1 cellular context compared by ENCODE assay signal in the genomic region with DNA sequence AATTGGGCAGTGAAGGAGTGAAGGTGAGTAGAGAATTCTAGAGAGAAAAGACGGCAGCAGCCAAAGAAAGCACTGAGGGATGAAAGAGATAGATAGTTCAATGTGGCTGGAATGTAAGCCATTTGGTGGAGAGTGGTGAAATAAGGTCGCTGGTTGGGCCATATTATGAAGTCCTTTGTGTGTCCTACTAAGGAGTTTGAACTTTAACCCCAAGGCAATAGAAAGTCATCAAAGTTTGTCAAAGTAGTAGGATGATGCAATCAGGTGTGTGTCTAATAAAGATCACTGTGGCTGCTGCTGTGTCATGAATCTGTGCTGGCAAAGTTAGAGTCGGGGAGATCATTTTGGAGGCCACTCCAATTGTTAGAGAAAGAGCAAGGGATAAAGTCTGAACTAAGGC.
TF ChIP-seq lines count a peak whose summit lies in the region.

No MANE protein-coding gene starts in this region.

TF ChIP-seq in HepG2, 621 proteins besides CTCF, POLR2A, EP300 and RAD21 (continued from another document and continues in another):
- TF ChIP-seq, protein P1, sequence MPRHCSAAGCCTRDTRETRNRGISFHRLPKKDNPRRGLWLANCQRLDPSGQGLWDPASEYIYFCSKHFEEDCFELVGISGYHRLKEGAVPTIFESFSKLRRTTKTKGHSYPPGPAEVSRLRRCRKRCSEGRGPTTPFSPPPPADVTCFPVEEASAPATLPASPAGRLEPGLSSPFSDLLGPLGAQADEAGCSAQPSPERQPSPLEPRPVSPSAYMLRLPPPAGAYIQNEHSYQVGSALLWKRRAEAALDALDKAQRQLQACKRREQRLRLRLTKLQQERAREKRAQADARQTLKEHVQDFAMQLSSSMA (CRISPR knock-in tag; IDR thresholded peaks at IDR 0.05): no peak
- TF ChIP-seq CREM (IDR thresholded peaks at IDR 0.05) (peak; percentile 70; the same call in 1 of the 2 replicates), CREM (CRISPR knock-in tag; IDR thresholded peaks at IDR 0.05) (no peak), FOXM1 (CRISPR knock-in tag; IDR thresholded peaks at IDR 0.05) (no peak), KDM5A (IDR thresholded peaks at IDR 0.05; ENCODE audit: borderline replicate concordance, low read length) (no peak), ZNF136 (CRISPR knock-in tag; IDR thresholded peaks at IDR 0.05; ENCODE audit: low read depth) (no peak), ZFP37 (CRISPR knock-in tag; IDR thresholded peaks at IDR 0.05; ENCODE audit: borderline replicate concordance) (no peak), ZNF816 (CRISPR knock-in tag; IDR thresholded peaks at IDR 0.05; ENCODE audit: borderline replicate concordance) (no peak), ZNF614 (CRISPR knock-in tag; IDR thresholded peaks at IDR 0.05; ENCODE audit: borderline replicate concordance) (peak; percentile 100), ZUFSP (CRISPR knock-in tag; IDR thresholded peaks at IDR 0.05; ENCODE audit: borderline replicate concordance) (no peak), MYNN (CRISPR knock-in tag; IDR thresholded peaks at IDR 0.05; ENCODE audit: low read depth) (no peak), SRY (CRISPR knock-in tag; IDR thresholded peaks at IDR 0.05) (no peak), MYC (CRISPR knock-in tag; IDR thresholded peaks at IDR 0.05; ENCODE audit: borderline replicate concordance) (no peak), ZBTB43 (CRISPR knock-in tag; conservative IDR thresholded peaks at IDR 0.05) (no peak), THRA (CRISPR knock-in tag; IDR thresholded peaks at IDR 0.05; ENCODE audit: borderline replicate concordance) (peak; percentile 93), NFKBIZ (CRISPR knock-in tag; IDR thresholded peaks at IDR 0.05) (no peak), POLR2G (IDR thresholded peaks at IDR 0.05; ENCODE audit: low read depth, low read length) (no peak), ZSCAN21 (CRISPR knock-in tag; IDR thresholded peaks at IDR 0.05; ENCODE audit: borderline replicate concordance) (no peak), ZNF644 (CRISPR knock-in tag; IDR thresholded peaks at IDR 0.05; ENCODE audit: low read depth) (peak; percentile 92), MATR3 (CRISPR knock-in tag; IDR thresholded peaks at IDR 0.05) (no peak), SOX6 (IDR thresholded peaks at IDR 0.05) (no peak), SOX6 (CRISPR knock-in tag; IDR thresholded peaks at IDR 0.05) (peak; percentile 93), ZNF264 (CRISPR knock-in tag; IDR thresholded peaks at IDR 0.05) (peak; percentile 82; the same call in 1 of the 2 replicates), GATAD1 (CRISPR knock-in tag; IDR thresholded peaks at IDR 0.05) (no peak), ZNF230 (CRISPR knock-in tag; IDR thresholded peaks at IDR 0.05) (no peak), ZNF749 (CRISPR knock-in tag; IDR thresholded peaks at IDR 0.05; ENCODE audit: borderline replicate concordance) (no peak), STAT6 (CRISPR knock-in tag; IDR thresholded peaks at IDR 0.05; ENCODE audit: borderline replicate concordance) (no peak), ARID4A (CRISPR knock-in tag; IDR thresholded peaks at IDR 0.05; ENCODE audit: borderline replicate concordance) (no peak; the same call in 1 of the 2 replicates), ZBTB39 (CRISPR knock-in tag; IDR thresholded peaks at IDR 0.05) (no peak), ATRX (CRISPR knock-in tag; IDR thresholded peaks at IDR 0.05; ENCODE audit: borderline replicate concordance) (no peak), GATAD2A (CRISPR knock-in tag; IDR thresholded peaks at IDR 0.05) (peak; percentile 96), ZNF460 (CRISPR knock-in tag; IDR thresholded peaks at IDR 0.05; ENCODE audit: borderline replicate concordance) (no peak)
- TF ChIP-seq, protein P2, sequence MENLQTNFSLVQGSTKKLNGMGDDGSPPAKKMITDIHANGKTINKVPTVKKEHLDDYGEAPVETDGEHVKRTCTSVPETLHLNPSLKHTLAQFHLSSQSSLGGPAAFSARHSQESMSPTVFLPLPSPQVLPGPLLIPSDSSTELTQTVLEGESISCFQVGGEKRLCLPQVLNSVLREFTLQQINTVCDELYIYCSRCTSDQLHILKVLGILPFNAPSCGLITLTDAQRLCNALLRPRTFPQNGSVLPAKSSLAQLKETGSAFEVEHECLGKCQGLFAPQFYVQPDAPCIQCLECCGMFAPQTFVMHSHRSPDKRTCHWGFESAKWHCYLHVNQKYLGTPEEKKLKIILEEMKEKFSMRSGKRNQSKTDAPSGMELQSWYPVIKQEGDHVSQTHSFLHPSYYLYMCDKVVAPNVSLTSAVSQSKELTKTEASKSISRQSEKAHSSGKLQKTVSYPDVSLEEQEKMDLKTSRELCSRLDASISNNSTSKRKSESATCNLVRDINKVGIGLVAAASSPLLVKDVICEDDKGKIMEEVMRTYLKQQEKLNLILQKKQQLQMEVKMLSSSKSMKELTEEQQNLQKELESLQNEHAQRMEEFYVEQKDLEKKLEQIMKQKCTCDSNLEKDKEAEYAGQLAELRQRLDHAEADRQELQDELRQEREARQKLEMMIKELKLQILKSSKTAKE (CRISPR knock-in tag; IDR thresholded peaks at IDR 0.05; ENCODE audit: borderline replicate concordance): 0 out of 2 replicates have a peak, but pooled peaks have one; percentile 31
- TF ChIP-seq, protein P3, sequence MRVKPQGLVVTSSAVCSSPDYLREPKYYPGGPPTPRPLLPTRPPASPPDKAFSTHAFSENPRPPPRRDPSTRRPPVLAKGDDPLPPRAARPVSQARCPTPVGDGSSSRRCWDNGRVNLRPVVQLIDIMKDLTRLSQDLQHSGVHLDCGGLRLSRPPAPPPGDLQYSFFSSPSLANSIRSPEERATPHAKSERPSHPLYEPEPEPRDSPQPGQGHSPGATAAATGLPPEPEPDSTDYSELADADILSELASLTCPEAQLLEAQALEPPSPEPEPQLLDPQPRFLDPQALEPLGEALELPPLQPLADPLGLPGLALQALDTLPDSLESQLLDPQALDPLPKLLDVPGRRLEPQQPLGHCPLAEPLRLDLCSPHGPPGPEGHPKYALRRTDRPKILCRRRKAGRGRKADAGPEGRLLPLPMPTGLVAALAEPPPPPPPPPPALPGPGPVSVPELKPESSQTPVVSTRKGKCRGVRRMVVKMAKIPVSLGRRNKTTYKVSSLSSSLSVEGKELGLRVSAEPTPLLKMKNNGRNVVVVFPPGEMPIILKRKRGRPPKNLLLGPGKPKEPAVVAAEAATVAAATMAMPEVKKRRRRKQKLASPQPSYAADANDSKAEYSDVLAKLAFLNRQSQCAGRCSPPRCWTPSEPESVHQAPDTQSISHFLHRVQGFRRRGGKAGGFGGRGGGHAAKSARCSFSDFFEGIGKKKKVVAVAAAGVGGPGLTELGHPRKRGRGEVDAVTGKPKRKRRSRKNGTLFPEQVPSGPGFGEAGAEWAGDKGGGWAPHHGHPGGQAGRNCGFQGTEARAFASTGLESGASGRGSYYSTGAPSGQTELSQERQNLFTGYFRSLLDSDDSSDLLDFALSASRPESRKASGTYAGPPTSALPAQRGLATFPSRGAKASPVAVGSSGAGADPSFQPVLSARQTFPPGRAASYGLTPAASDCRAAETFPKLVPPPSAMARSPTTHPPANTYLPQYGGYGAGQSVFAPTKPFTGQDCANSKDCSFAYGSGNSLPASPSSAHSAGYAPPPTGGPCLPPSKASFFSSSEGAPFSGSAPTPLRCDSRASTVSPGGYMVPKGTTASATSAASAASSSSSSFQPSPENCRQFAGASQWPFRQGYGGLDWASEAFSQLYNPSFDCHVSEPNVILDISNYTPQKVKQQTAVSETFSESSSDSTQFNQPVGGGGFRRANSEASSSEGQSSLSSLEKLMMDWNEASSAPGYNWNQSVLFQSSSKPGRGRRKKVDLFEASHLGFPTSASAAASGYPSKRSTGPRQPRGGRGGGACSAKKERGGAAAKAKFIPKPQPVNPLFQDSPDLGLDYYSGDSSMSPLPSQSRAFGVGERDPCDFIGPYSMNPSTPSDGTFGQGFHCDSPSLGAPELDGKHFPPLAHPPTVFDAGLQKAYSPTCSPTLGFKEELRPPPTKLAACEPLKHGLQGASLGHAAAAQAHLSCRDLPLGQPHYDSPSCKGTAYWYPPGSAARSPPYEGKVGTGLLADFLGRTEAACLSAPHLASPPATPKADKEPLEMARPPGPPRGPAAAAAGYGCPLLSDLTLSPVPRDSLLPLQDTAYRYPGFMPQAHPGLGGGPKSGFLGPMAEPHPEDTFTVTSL (CRISPR knock-in tag; IDR thresholded peaks at IDR 0.05; ENCODE audit: borderline replicate concordance): no peak
